21 cellular contexts compared by ENCODE assay signal in genomic region chr10:84739641-84740040, GRCh38.
DNase-seq lines count a peak whose midpoint lies in the region; ATAC-seq and TF ChIP-seq lines count a peak whose summit lies in the region.
"Had no signal": no experiment of that assay in that cellular context is flagged by ENCODE, and none has a peak within 500 bp of the region (broad histone marks: within the 10 kb centered on the region; RNA-seq: fewer than 3 reads in every experiment).

No MANE protein-coding gene starts in this region.

- H3K79me2 ChIP-seq in neural cell (replicated peaks; ENCODE audit: insufficient read depth, low read length): no peaks in the 10 kb centered on the region

- H3K4me3 Mint-ChIP-seq in osteocyte (ENCODE audit: unreplicated experiment): no peak overlapping the region
- H3K4me3 Mint-ChIP-seq: CD4-positive, alpha-beta memory T cell; HFFc6 had no signal

- no peaks in the 10 kb centered on the region for H3K4me1 Mint-ChIP-seq in osteocyte (ENCODE audit: unreplicated experiment)
- H3K4me1 Mint-ChIP-seq: CD4-positive, alpha-beta memory T cell had no signal

- no TSS peak for BruUV-seq in Panc1 (replicated peaks; lab: Mats Ljungman, UMichigan)

- H3K4me2 ChIP-seq in neural cell (ENCODE audit: low read length): no peak overlapping the region
- H3K4me2 ChIP-seq: BLaER1 treated with 17β-estradiol and CSF1 and Interleukin-3, amounts not matched to agents 10 nM and 100 nM had no signal

- peak; percentile 4 for DNase-seq in NCI-H2227 (lab: John Stamatoyannopoulos, UW; ENCODE audit: unreplicated experiment)
- no peak for DNase-seq in NCI-H2227 treated with DMSO at 0.1 percent for 48 hours (lab: John Stamatoyannopoulos, UW)
- DNase-seq in Panc1 (ENCODE audit: low read depth, low spot score): no peak
- DNase-seq in epithelial cell of esophagus (ENCODE audit: low read depth): no peak
- no peak for DNase-seq in osteocyte (ENCODE audit: extremely low spot score, unreplicated experiment)
- DNase-seq: 8988T; Caco-2; CD4-positive, alpha-beta memory T cell; DMS 273 treated with DMSO at 0.1 percent for 48 hours; DND-41; HFFc6; MM.1S; NCI-H1092; NCI-H1436; NCI-H187 treated with DMSO at 0.1 percent for 48 hours; NCI-H524 treated with DMSO at 0.1 percent for 48 hours had no signal

- in situ Hi-C loops in Panc1 (cut with HindIII; ENCODE audit: low pct_unique_long_range_greater_than_20kb, low sequenced_read_pairs): no loop called here

- H3K36me3 ChIP-seq in Panc1 (ENCODE audit: control insufficient read depth, insufficient read depth, low read length): no peaks in the 10 kb centered on the region
- H3K36me3 ChIP-seq in neural cell (ENCODE audit: insufficient read depth, low read length): no peaks in the 10 kb centered on the region
- H3K36me3 ChIP-seq: BLaER1 treated with 17β-estradiol and CSF1 and Interleukin-3, amounts not matched to agents 10 nM and 100 nM had no signal

- H3K4me3 ChIP-seq in Panc1 (ENCODE audit: low read depth in 2 of 2, low read length in 2 of 2): no peak overlapping the region
- H3K4me3 ChIP-seq in epithelial cell of esophagus (ENCODE audit: low read length): no peak overlapping the region
- H3K4me3 ChIP-seq in neural cell (ENCODE audit: low read length): no peak overlapping the region
- H3K4me3 ChIP-seq: BLaER1 treated with 17β-estradiol and CSF1 and Interleukin-3, amounts not matched to agents 10 nM and 100 nM; GM12878 had no signal

- intact Hi-C loops in Panc1 (cut with micrococcal nuclease; ENCODE audit: unreplicated experiment): no loop called here

- TF ChIP-seq EP300 in neural cell (conservative IDR thresholded peaks at IDR 0.05; ENCODE audit: poor library complexity, severe bottlenecking): no peak

- no peak overlapping the region for H3K9ac ChIP-seq in neural cell (ENCODE audit: low read length)
- H3K9ac ChIP-seq: BLaER1 treated with 17β-estradiol and CSF1 and Interleukin-3, amounts not matched to agents 10 nM and 100 nM had no signal

- H3K27me3 ChIP-seq in Panc1 (ENCODE audit: control insufficient read depth, insufficient read depth, low read length) (no peaks in the 10 kb centered on the region), neural cell (ENCODE audit: insufficient read depth, low read depth, low read length) (no peaks in the 10 kb centered on the region)
- H3K27me3 ChIP-seq: BLaER1 treated with 17β-estradiol and CSF1 and Interleukin-3, amounts not matched to agents 10 nM and 100 nM had no signal

- ATAC-seq in Panc1 (no peak), GM18867 (IDR thresholded peaks at IDR 0.05; ENCODE audit: unreplicated experiment) (no peak), GM18909 (IDR thresholded peaks at IDR 0.05; ENCODE audit: poor library complexity, unreplicated experiment) (no peak)
- ATAC-seq: GM12878 had no signal

- POLR2A ChIA-PET in Panc1 (lab: Charles Lee): no interaction called here

- no peak overlapping the region for H3K27ac Mint-ChIP-seq in osteocyte (ENCODE audit: unreplicated experiment)
- H3K27ac Mint-ChIP-seq: CD4-positive, alpha-beta memory T cell; HFFc6 had no signal

- H4K20me1 ChIP-seq in neural cell (ENCODE audit: insufficient read depth): no peaks in the 10 kb centered on the region
- H4K20me1 ChIP-seq: BLaER1 treated with 17β-estradiol and CSF1 and Interleukin-3, amounts not matched to agents 10 nM and 100 nM had no signal

- CTCF ChIA-PET in Panc1 (lab: Charles Lee): no interaction called here

- H3K36me3 Mint-ChIP-seq in osteocyte (ENCODE audit: unreplicated experiment): no peaks in the 10 kb centered on the region
- H3K36me3 Mint-ChIP-seq: CD4-positive, alpha-beta memory T cell had no signal

- TF ChIP-seq RAD21 in neural cell (conservative IDR thresholded peaks at IDR 0.05): no peak

- H3F3A ChIP-seq in neural cell (ENCODE audit: insufficient read depth, low read length, poor library complexity, severe bottlenecking): no peaks in the 10 kb centered on the region

- H3K27me3 Mint-ChIP-seq in osteocyte (ENCODE audit: unreplicated experiment): peaks cover 8% of the 10 kb centered on the region
- H3K27me3 Mint-ChIP-seq: CD4-positive, alpha-beta memory T cell had no signal

- H2AFZ ChIP-seq in neural cell (ENCODE audit: low read depth, low read length): no peak overlapping the region

- no peaks in the 10 kb centered on the region for H3K9me3 ChIP-seq in Panc1 (ENCODE audit: control insufficient read depth, insufficient read depth, low read depth, low read length)
- H3K9me3 ChIP-seq in neural cell (ENCODE audit: low read length): no peaks in the 10 kb centered on the region

- H3K27ac ChIP-seq in Panc1 (ENCODE audit: low read length) (no peak overlapping the region), neural cell (ENCODE audit: low read length) (no peak overlapping the region)
- H3K27ac ChIP-seq: BLaER1 treated with 17β-estradiol and CSF1 and Interleukin-3, amounts not matched to agents 10 nM and 100 nM had no signal

- H3K9me3 Mint-ChIP-seq in osteocyte (ENCODE audit: unreplicated experiment): no peaks in the 10 kb centered on the region

- TF ChIP-seq CTCF in Panc1 (IDR thresholded peaks at IDR 0.05): peak; percentile 29
- TF ChIP-seq CTCF in epithelial cell of esophagus (IDR thresholded peaks at IDR 0.05; ENCODE audit: insufficient read depth, low read depth, low read length, missing control alignments): peak; percentile 9
- TF ChIP-seq CTCF in neural cell (IDR thresholded peaks at IDR 0.05; ENCODE audit: poor library complexity, severe bottlenecking): peak; percentile 19
- TF ChIP-seq CTCF in osteocyte (IDR thresholded peaks at IDR 0.05): no peak

- no peaks in the 10 kb centered on the region for H3K9me2 ChIP-seq in neural cell (ENCODE audit: insufficient read depth, low read length)

- H3K4me1 ChIP-seq in Panc1 (ENCODE audit: control insufficient read depth, insufficient read depth, low read length): no peaks in the 10 kb centered on the region
- H3K4me1 ChIP-seq: BLaER1 treated with 17β-estradiol and CSF1 and Interleukin-3, amounts not matched to agents 10 nM and 100 nM; Caco-2 had no signal

TF ChIP-seq in neural cell, 6 proteins besides CTCF, POLR2A, EP300 and RAD21:
- TF ChIP-seq EZH2 (IDR thresholded peaks at IDR 0.05; ENCODE audit: borderline replicate concordance, insufficient read depth, low read length, poor library complexity, severe bottlenecking): no peak
- TF ChIP-seq SMC3 (conservative IDR thresholded peaks at IDR 0.05; ENCODE audit: poor library complexity): peak; percentile 19
